Comparison of ENCODE assay signal across 8 cellular contexts in the genomic region with DNA sequence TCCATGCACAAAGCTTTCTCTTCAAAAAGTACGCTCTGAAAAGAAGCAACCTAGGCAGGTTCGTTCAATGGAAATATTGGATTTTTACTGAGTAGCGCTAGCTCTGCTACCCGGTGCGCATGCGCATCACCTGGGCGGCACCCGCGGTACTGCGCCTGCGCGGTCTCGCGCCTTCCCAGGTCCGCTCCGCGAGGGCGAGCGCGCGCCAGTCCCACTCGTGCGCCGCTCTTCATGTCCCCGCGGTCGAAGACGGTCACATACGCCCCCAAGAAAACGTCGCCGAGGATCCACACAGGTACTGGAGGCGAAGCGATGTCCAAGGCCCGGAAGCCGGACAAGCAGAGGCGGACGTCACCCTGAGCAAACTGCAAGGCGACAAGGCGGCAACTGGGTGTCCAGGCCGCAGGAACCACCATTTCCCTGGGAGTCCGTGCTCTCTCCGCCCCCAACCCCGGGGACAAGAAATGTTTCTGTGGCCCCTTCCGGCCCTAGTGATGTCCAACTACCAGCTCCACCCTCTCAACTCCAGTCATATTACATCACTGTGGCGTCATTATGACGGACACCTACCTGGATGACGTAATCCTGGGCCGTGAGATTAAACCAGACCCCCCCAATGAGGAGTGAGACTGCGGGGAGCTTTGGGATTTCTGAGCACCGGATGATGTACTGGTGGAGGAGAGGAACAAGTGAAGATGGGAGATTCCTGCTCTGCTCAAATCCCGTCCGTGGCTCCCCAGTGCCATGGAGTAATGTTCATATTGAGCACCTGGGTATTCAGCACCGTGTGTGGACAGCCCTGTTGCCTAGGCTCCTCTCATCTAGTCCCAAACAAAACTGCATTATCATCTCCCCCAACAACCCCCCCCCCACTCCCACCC. TPM values are rescaled to one million over a fixed set of nuclear protein-coding genes. Genes with fewer than 3 reads are reported as not detected.
A peak's percentile ranks its signal among the peaks of the same experiment; 100 is the strongest.
DNase-seq lines count a peak whose midpoint lies in the region; ATAC-seq and TF ChIP-seq lines count a peak whose summit lies in the region.

No MANE protein-coding gene starts in this region.

- H3K4me1 Mint-ChIP-seq in activated naive CD4-positive, alpha-beta T cell treated with anti-CD3 and anti-CD28 coated beads, Interleukin-2, amount 50 U/mL, for 24 hours, result peaks cover 50% of the 10 kb centered on the region

- peak overlapping the region; percentile 93 for H3K27ac Mint-ChIP-seq in activated naive CD4-positive, alpha-beta T cell treated with anti-CD3 and anti-CD28 coated beads, Interleukin-2, amount 50 U/mL, for 24 hours

- ATAC-seq in GM18868 (IDR thresholded peaks at IDR 0.05; ENCODE audit: unreplicated experiment) (peak; percentile 21), HG03280 (IDR thresholded peaks at IDR 0.05; ENCODE audit: unreplicated experiment) (peak; percentile 19), RWPE2 (ENCODE audit: low read depth) (0 out of 3 replicates have a peak, but pooled peaks have one; percentile 6), left cardiac atrium (peak; percentile 23 to 24)

- H3K9me3 Mint-ChIP-seq in activated naive CD4-positive, alpha-beta T cell treated with anti-CD3 and anti-CD28 coated beads, Interleukin-2, amount 50 U/mL, for 24 hours, result no peaks in the 10 kb centered on the region

- peak overlapping the region; percentile 89 for H3K4me3 Mint-ChIP-seq in activated naive CD4-positive, alpha-beta T cell treated with anti-CD3 and anti-CD28 coated beads, Interleukin-2, amount 50 U/mL, for 24 hours

- no peaks in the 10 kb centered on the region for H3K36me3 ChIP-seq in RWPE2 (ENCODE audit: low read depth)

- H3K27me3 Mint-ChIP-seq in activated naive CD4-positive, alpha-beta T cell treated with anti-CD3 and anti-CD28 coated beads, Interleukin-2, amount 50 U/mL, for 24 hours, result peaks cover 26% of the 10 kb centered on the region

- peaks cover 6% of the 10 kb centered on the region for H3K36me3 Mint-ChIP-seq in activated naive CD4-positive, alpha-beta T cell treated with anti-CD3 and anti-CD28 coated beads, Interleukin-2, amount 50 U/mL, for 24 hours

- peak overlapping the region; percentile 35 for H3K4me3 ChIP-seq in RWPE2 (ENCODE audit: severe bottlenecking)

- no peaks in the 10 kb centered on the region for H3K9me3 ChIP-seq in RWPE2 (ENCODE audit: severe bottlenecking)

- no peak for TF ChIP-seq CTCF in RWPE2 (IDR thresholded peaks at IDR 0.05; ENCODE audit: poor library complexity, severe bottlenecking)

- peak; percentile 98 for DNase-seq in AG08395 (ENCODE audit: low spot score)
- DNase-seq in RWPE2 (ENCODE audit: low spot score), result no peak
- peak; percentile 82 for DNase-seq in left cardiac atrium
- DNase-seq in retina, result peak; percentile 99
- DNase-seq in OCI-M2 (lab: John Stamatoyannopoulos, UW; ENCODE audit: unreplicated experiment), result no peak

- no peaks in the 10 kb centered on the region for H3K4me1 ChIP-seq in RWPE2 (ENCODE audit: insufficient read depth, poor library complexity, severe bottlenecking)

- intact Hi-C loops in left cardiac atrium (cut with DNase I), result no loop called here

- H3K27me3 ChIP-seq in RWPE2 (ENCODE audit: insufficient read depth, poor library complexity, severe bottlenecking), result peaks cover 29% of the 10 kb centered on the region

- no peak overlapping the region for H3K27ac ChIP-seq in RWPE2 (ENCODE audit: poor library complexity, severe bottlenecking)

RNA-seq across cellular contexts. Expression of a gene that starts 4.8 kb away (rescaled TPM):
- 1 to 10 TPM; 2.7 to 4.0 TPM for total RNA-seq in left cardiac atrium

RNA-seq across cellular contexts. Expression of a gene that starts 31.5 kb away (rescaled TPM):
- under 1 TPM; 0.47 to 0.97 TPM for total RNA-seq in left cardiac atrium

RNA-seq across cellular contexts. Expression of a gene that starts 42.3 kb away (rescaled TPM):
- 10 to 100 TPM; 59.3 to 70.0 TPM for total RNA-seq in left cardiac atrium

RNA-seq across cellular contexts. Expression of a gene that starts 50.2 kb away (rescaled TPM):
- 10 to 100 TPM; 12.0 to 13.4 TPM for total RNA-seq in left cardiac atrium

Comparison
In these comparisons a context has a peak if more than half of its experiments do, and no peak if none do; other contexts are left out.
1. DNase-seq: peak in AG08395 (single experiment), left cardiac atrium (single experiment) and retina (single experiment); none in RWPE2 (single experiment) and OCI-M2 (single experiment).
2. Peak in every context shown above with its lines, with median percentiles within 50 percentile points of each other: ATAC-seq.